Comparison of ENCODE assay signal across 8 cellular contexts in the genomic region with DNA sequence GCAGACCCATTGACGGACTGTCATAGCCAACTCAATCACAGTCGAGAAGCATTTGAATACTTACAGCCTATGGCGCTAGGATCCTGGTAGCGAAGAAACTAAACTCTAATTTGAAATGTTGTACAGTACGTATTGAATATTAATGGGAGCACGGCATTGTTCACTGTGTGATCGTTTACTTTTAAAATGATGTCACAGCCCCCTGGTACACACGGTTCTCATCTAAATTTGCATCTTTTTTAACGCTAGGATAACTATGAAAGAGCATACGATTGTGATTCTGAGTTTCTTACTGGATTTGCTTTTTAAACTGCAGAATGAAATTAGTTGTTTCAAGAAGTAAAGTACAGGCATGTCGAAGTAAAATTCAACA. TPM values are rescaled to one million over a fixed set of nuclear protein-coding genes. Genes with fewer than 3 reads are reported as not detected.
A peak's percentile ranks its signal among the peaks of the same experiment; 100 is the strongest.
DNase-seq lines count a peak whose midpoint lies in the region; ATAC-seq and TF ChIP-seq lines count a peak whose summit lies in the region.

No MANE protein-coding gene starts in this region.

- ATAC-seq in HG02798 (IDR thresholded peaks at IDR 0.05; ENCODE audit: poor library complexity, unreplicated experiment) (peak; percentile 21), memory B cell (ENCODE audit: low read depth) (peak; percentile 29)

- peaks cover 28% of the 10 kb centered on the region for H3K4me1 Mint-ChIP-seq in memory B cell

- TF ChIP-seq POLR2A in vagina (IDR thresholded peaks at IDR 0.05), result no peak

- no peaks in the 10 kb centered on the region for H3K27me3 ChIP-seq in GM06990 (replicated peaks; ENCODE audit: control insufficient read depth, insufficient read depth, low read length)
- H3K27me3 ChIP-seq in vagina, result no peaks in the 10 kb centered on the region

- intact Hi-C loops in vagina (cut with DNase I), result no loop called here

- H3K36me3 Mint-ChIP-seq in memory B cell, result peaks cover 2% of the 10 kb centered on the region

- H3K9me3 ChIP-seq in vagina, result no peaks in the 10 kb centered on the region

- peaks cover 21% of the 10 kb centered on the region for H3K4me1 ChIP-seq in vagina

- no peaks in the 10 kb centered on the region for H3K27me3 Mint-ChIP-seq in memory B cell

- no peak for TF ChIP-seq CTCF in GM06990 (IDR thresholded peaks at IDR 0.05; ENCODE audit: insufficient read depth, low read length, poor library complexity, severe bottlenecking)
- no peak for TF ChIP-seq CTCF in vagina (IDR thresholded peaks at IDR 0.05)

- H3K9me3 Mint-ChIP-seq in memory B cell, result no peaks in the 10 kb centered on the region

- no peaks in the 10 kb centered on the region for H3K36me3 ChIP-seq in GM06990 (ENCODE audit: control insufficient read depth, insufficient read depth, low read length)
- H3K36me3 ChIP-seq in vagina, result no peaks in the 10 kb centered on the region

- DNase-seq in GM06990 (ENCODE audit: extremely low read depth, insufficient read length), result no peak
- no peak for DNase-seq in memory B cell (ENCODE audit: low spot score in 2 of 2)
- no peak for DNase-seq in vagina (ENCODE audit: extremely low spot score in 2 of 2)
- DNase-seq in COLO668 (lab: John Stamatoyannopoulos, UW; ENCODE audit: unreplicated experiment), result no peak
- no peak for DNase-seq in NCI-H2227 treated with DMSO at 0.1 percent for 48 hours (lab: John Stamatoyannopoulos, UW)
- no peak for DNase-seq in NCI-H226

- H3K27ac ChIP-seq in angular gyrus (ENCODE audit: low read depth, low read length) (peak overlapping the region; percentile 99), vagina (peak overlapping the region; percentile 92)

- H3K4me3 ChIP-seq in GM06990 (replicated peaks; ENCODE audit: low read depth, low read length) (peak overlapping the region; percentile 89), vagina (peak overlapping the region; percentile 64 to 75)

- H3K27ac Mint-ChIP-seq in memory B cell, result peak overlapping the region; percentile 98

- peak overlapping the region; percentile 95 for H3K4me3 Mint-ChIP-seq in memory B cell

RNA-seq across cellular contexts. Expression of gene NAPEPLD, which starts 0.9 kb away (rescaled TPM):
- total RNA-seq in vagina, result 15.0 TPM
